9 cellular contexts compared by ENCODE assay signal in genomic region chr17:2263183-2263954, GRCh38. TPM values are rescaled to one million over a fixed set of nuclear protein-coding genes. Genes with fewer than 3 reads are reported as not detected.
DNase-seq lines count a peak whose midpoint lies in the region; ATAC-seq, FAIRE-seq and TF ChIP-seq lines count a peak whose summit lies in the region.
"Had no signal": no experiment of that assay in that cellular context is flagged by ENCODE, and none has a peak within 500 bp of the region (broad histone marks: within the 10 kb centered on the region; RNA-seq: fewer than 3 reads in every experiment).

No MANE protein-coding gene starts in this region.

- H3K36me3 Mint-ChIP-seq in effector memory CD8-positive, alpha-beta T cell (ENCODE audit: insufficient read depth): peaks cover 42% of the 10 kb centered on the region
- H3K36me3 Mint-ChIP-seq in neural progenitor cell: peaks cover 29% of the 10 kb centered on the region

- peaks cover 66 to 79% of the 10 kb centered on the region in 2 donors for H3K4me1 Mint-ChIP-seq in effector memory CD8-positive, alpha-beta T cell (ENCODE audit: low read depth in 2 of 2)
- no peaks in the 10 kb centered on the region for H3K4me1 Mint-ChIP-seq in neural progenitor cell

- peak overlapping the region; percentile 92 to 94 for H3K27ac Mint-ChIP-seq in effector memory CD8-positive, alpha-beta T cell
- H3K27ac Mint-ChIP-seq in neural progenitor cell: no peak overlapping the region

- H3K27ac ChIP-seq in BLaER1 treated with 17β-estradiol and CSF1 and Interleukin-3, amounts not matched to agents 10 nM and 100 nM: peak overlapping the region in 1 of 11 experiments; percentile 20; a peak in 1 of 22 replicates
- H3K27ac ChIP-seq in foreskin keratinocyte: no peak overlapping the region
- no peak overlapping the region for H3K27ac ChIP-seq in neural progenitor cell

- peak overlapping the region; percentile 12 to 92 (median 84); a peak in 17 of 22 replicates for H3K4me2 ChIP-seq in BLaER1 treated with 17β-estradiol and CSF1 and Interleukin-3, amounts not matched to agents 10 nM and 100 nM
- no peak overlapping the region for H3K4me2 ChIP-seq in neural progenitor cell

- ATAC-seq in effector memory CD8-positive, alpha-beta T cell (replicated peaks): no peak
- ATAC-seq in omental fat pad (ENCODE audit: low FRiP score): peak; percentile 37
- ATAC-seq in foreskin keratinocyte: no peak

- H3K9ac ChIP-seq in BLaER1 treated with 17β-estradiol and CSF1 and Interleukin-3, amounts not matched to agents 10 nM and 100 nM: no peak overlapping the region
- no peak overlapping the region for H3K9ac ChIP-seq in neural progenitor cell

- peaks cover 0 to 55% (median 16%) of the 10 kb centered on the region in 11 experiments; a peak in 15 of 22 replicates for H3K36me3 ChIP-seq in BLaER1 treated with 17β-estradiol and CSF1 and Interleukin-3, amounts not matched to agents 10 nM and 100 nM
- H3K36me3 ChIP-seq in neural progenitor cell: no peaks in the 10 kb centered on the region

- no peak for DNase-seq in effector memory CD8-positive, alpha-beta T cell
- DNase-seq in omental fat pad (ENCODE audit: low spot score): no peak
- DNase-seq in frontal cortex (ENCODE audit: low spot score in 2 of 2): no peak
- no peak for DNase-seq in foreskin keratinocyte
- DNase-seq in neural progenitor cell (ENCODE audit: low spot score): no peak
- DNase-seq in foreskin fibroblast: no peak
- DNase-seq: occipital lobe had no signal

- peaks cover 72 to 100% (median 97%) of the 10 kb centered on the region in 10 experiments for H3K4me1 ChIP-seq in BLaER1 treated with 17β-estradiol and CSF1 and Interleukin-3, amounts not matched to agents 10 nM and 100 nM
- H3K4me1 ChIP-seq in foreskin keratinocyte: peaks cover 9% of the 10 kb centered on the region
- no peaks in the 10 kb centered on the region for H3K4me1 ChIP-seq in neural progenitor cell

- peaks cover 12% of the 10 kb centered on the region for H3K79me2 ChIP-seq in neural progenitor cell (ENCODE audit: low read depth)

- TF ChIP-seq CTCF in WI38 (IDR thresholded peaks at IDR 0.05; ENCODE audit: low read depth, low read length) (no peak), omental fat pad (IDR thresholded peaks at IDR 0.05) (no peak), foreskin keratinocyte (conservative IDR thresholded peaks at IDR 0.05) (no peak), neural progenitor cell (IDR thresholded peaks at IDR 0.05) (no peak), foreskin fibroblast (IDR thresholded peaks at IDR 0.05; ENCODE audit: low read depth, low read length) (no peak)

- no peak overlapping the region for H2AFZ ChIP-seq in neural progenitor cell (replicated peaks)

- H3K4me3 ChIP-seq in BLaER1 treated with 17β-estradiol and CSF1 and Interleukin-3, amounts not matched to agents 10 nM and 100 nM: no peak overlapping the region
- H3K4me3 ChIP-seq in WI38 (ENCODE audit: low read depth, low read length) (0 out of 2 replicates have a peak overlapping the region, but pooled peaks have one; percentile 5), neural progenitor cell (no peak overlapping the region), foreskin fibroblast (ENCODE audit: low read depth in 1 of 2, low read length in 2 of 2) (no peak overlapping the region)

- H3K9me3 Mint-ChIP-seq in effector memory CD8-positive, alpha-beta T cell: no peaks in the 10 kb centered on the region
- H3K9me3 Mint-ChIP-seq in neural progenitor cell: no peaks in the 10 kb centered on the region

- peaks cover 0 to 29% (median 0%) of the 10 kb centered on the region in 11 experiments; a peak in 5 of 22 replicates for H4K20me1 ChIP-seq in BLaER1 treated with 17β-estradiol and CSF1 and Interleukin-3, amounts not matched to agents 10 nM and 100 nM
- peaks cover 5% of the 10 kb centered on the region for H4K20me1 ChIP-seq in neural progenitor cell (ENCODE audit: low read depth)

- no peaks in the 10 kb centered on the region for H3K27me3 Mint-ChIP-seq in effector memory CD8-positive, alpha-beta T cell
- H3K27me3 Mint-ChIP-seq in neural progenitor cell (ENCODE audit: insufficient read depth, low read depth): no peaks in the 10 kb centered on the region

- H3K27me3 ChIP-seq in BLaER1 treated with 17β-estradiol and CSF1 and Interleukin-3, amounts not matched to agents 10 nM and 100 nM: no peaks in the 10 kb centered on the region
- H3K27me3 ChIP-seq in foreskin keratinocyte (no peaks in the 10 kb centered on the region), neural progenitor cell (no peaks in the 10 kb centered on the region)

- no peaks in the 10 kb centered on the region for H3F3A ChIP-seq in neural progenitor cell (ENCODE audit: low read depth)

- no peak for FAIRE-seq in frontal cortex (lab: Jason Lieb, UNC)

- no peaks in the 10 kb centered on the region for H3K9me3 ChIP-seq in BLaER1 treated with 17β-estradiol and CSF1 and Interleukin-3, amounts not matched to agents 10 nM and 100 nM (replicated peaks in 1 of 11)
- H3K9me3 ChIP-seq in neural progenitor cell (ENCODE audit: low read depth): no peaks in the 10 kb centered on the region

- peak overlapping the region; percentile 60 to 80 for H3K4me3 Mint-ChIP-seq in effector memory CD8-positive, alpha-beta T cell
- H3K4me3 Mint-ChIP-seq in neural progenitor cell: no peak overlapping the region

RNA-seq across cellular contexts. Expression of gene SMG6, which starts 40.2 kb away (rescaled TPM):
- total RNA-seq in omental fat pad (10 to 100 TPM; 19.1 to 36.1 (median 25.1) TPM), frontal cortex (17.5 TPM), foreskin keratinocyte (18.5 and 19.9 TPM in 2 replicates), neural progenitor cell (ENCODE audit: low replicate concordance) (19.0 and 27.0 TPM in 2 replicates)
- polyA plus RNA-seq in foreskin keratinocyte: 19.1 and 22.0 TPM in 2 replicates

RNA-seq across cellular contexts. Expression of gene SRR, which starts 40.4 kb away (rescaled TPM):
- total RNA-seq in omental fat pad (10 to 100 TPM in 1 of 4 donors, 1 to 10 TPM in 3; 5.0 to 14.9 (median 7.2) TPM), frontal cortex (55.4 TPM), foreskin keratinocyte (9.4 and 13.5 TPM in 2 replicates), neural progenitor cell (ENCODE audit: low replicate concordance) (26.4 and 40.9 TPM in 2 replicates)
- 10.5 and 11.5 TPM in 2 replicates for polyA plus RNA-seq in foreskin keratinocyte
